In genomic region chr5:157219491-157220271, GRCh38 we compare ENCODE assay signal across 12 cellular contexts. TPM values are rescaled to one million over a fixed set of nuclear protein-coding genes. Genes with fewer than 3 reads are reported as not detected.
A peak's percentile ranks its signal among the peaks of the same experiment; 100 is the strongest.
DNase-seq lines count a peak whose midpoint lies in the region; ATAC-seq and TF ChIP-seq lines count a peak whose summit lies in the region.
"Had no signal": no experiment of that assay in that cellular context is flagged by ENCODE, and none has a peak within 500 bp of the region (broad histone marks: within the 10 kb centered on the region; RNA-seq: fewer than 3 reads in every experiment).

No MANE protein-coding gene starts in this region.

- H3K4me1 Mint-ChIP-seq in HFFc6 (ENCODE audit: low read depth) = no peaks in the 10 kb centered on the region; the same call in 1 of the 2 replicates

- H3K27me3 Mint-ChIP-seq in HFFc6 (ENCODE audit: insufficient read depth) = peaks cover 9% of the 10 kb centered on the region; the same call in 1 of the 2 replicates
- H3K27me3 Mint-ChIP-seq: activated B cell treated with CpG ODN at 0.5 μM for 24 hours had no signal

- peak; percentile 33 for ATAC-seq in GM21367 (IDR thresholded peaks at IDR 0.05; ENCODE audit: unreplicated experiment)
- peak; percentile 62 for ATAC-seq in HG03342 (IDR thresholded peaks at IDR 0.05; ENCODE audit: unreplicated experiment)

- no peaks in the 10 kb centered on the region for H3K36me3 Mint-ChIP-seq in HFFc6 (ENCODE audit: low read depth)

- H3K27ac Mint-ChIP-seq in HFFc6 = no peak overlapping the region
- H3K27ac Mint-ChIP-seq: activated B cell treated with CpG ODN at 0.5 μM for 24 hours had no signal

- no peak overlapping the region for H3K4me3 Mint-ChIP-seq in HFFc6
- H3K4me3 Mint-ChIP-seq: activated B cell treated with CpG ODN at 0.5 μM for 24 hours had no signal

- in situ Hi-C loops in GM13976 (cut with MboI; ENCODE audit: low sequenced_read_pairs, unreplicated experiment) (no loop called here), ACHN (cut with HindIII; ENCODE audit: low pct_ligation_motif_present, low pct_unique_long_range_greater_than_20kb, low sequenced_read_pairs) (no loop called here)

- peak; percentile 33 for DNase-seq in GM13976 (ENCODE audit: low spot score)
- DNase-seq in cerebellum (ENCODE audit: low spot score) = peak; percentile 16
- DNase-seq in ACHN = no peak
- DNase-seq in HFFc6 = no peak
- no peak for DNase-seq in NCI-H1048 (lab: John Stamatoyannopoulos, UW)
- DNase-seq in NK-92 (lab: John Stamatoyannopoulos, UW; ENCODE audit: unreplicated experiment) = no peak
- DNase-seq: activated B cell treated with CpG ODN at 0.5 μM for 24 hours, GF-D8, NCI-H1694 treated with DMSO at 0.1 percent for 48 hours had no signal

- H3K9me3 Mint-ChIP-seq in HFFc6 = no peaks in the 10 kb centered on the region
- H3K9me3 Mint-ChIP-seq: activated B cell treated with CpG ODN at 0.5 μM for 24 hours had no signal

- TF ChIP-seq CTCF in GM13976 (IDR thresholded peaks at IDR 0.05; ENCODE audit: borderline replicate concordance, control extremely low read depth, extremely low read depth, insufficient read depth, missing control alignments) (no peak), HFFc6 (IDR thresholded peaks at IDR 0.05) (no peak)

RNA-seq across cellular contexts. Expression of gene ITK, which starts 39.0 kb away (rescaled TPM):
- 0.09 TPM for total RNA-seq in cerebellum
- total RNA-seq in HFFc6 (2021; fragmentation: NEBNext Ultra II Directional; extraction: Animal tissue kit (Norgen Biotek cat#: 25700)) = not detected
- total RNA-seq: epithelial cell of proximal tubule had no signal

RNA-seq across cellular contexts. Expression of gene CYFIP2, which starts 46.2 kb away (rescaled TPM):
- 94.8 TPM for total RNA-seq in cerebellum
- 10 to 100 TPM in 3 of 6 experiments, 1 to 10 TPM in 3; 7.1 to 20.0 (median 9.7) TPM for total RNA-seq in HFFc6 (2021; fragmentation: NEBNext Ultra II Directional; extraction: Animal tissue kit (Norgen Biotek cat#: 25700))

RNA-seq across cellular contexts. Expression of gene GARIN3, which starts 53.6 kb away (rescaled TPM):
- total RNA-seq in cerebellum = not detected
- not detected for total RNA-seq in HFFc6 (2021; fragmentation: NEBNext Ultra II Directional; extraction: Animal tissue kit (Norgen Biotek cat#: 25700))
- total RNA-seq: activated B cell treated with CpG ODN at 0.5 μM for 24 hours, epithelial cell of proximal tubule had no signal

Comparison
In these comparisons a context has a peak if more than half of its experiments do, and no peak if none do; other contexts are left out.
1. DNase-seq: peak in GM13976 (single experiment) and cerebellum (single experiment); none in ACHN (single experiment), HFFc6 (single experiment), NCI-H1048 (single experiment) and NK-92 (single experiment).